ENCODE assay signal across 9 cellular contexts in genomic region chr2:9897331-9897737, GRCh38. TPM values are rescaled to one million over a fixed set of nuclear protein-coding genes. Genes with fewer than 3 reads are reported as not detected.
DNase-seq lines count a peak whose midpoint lies in the region; ATAC-seq and TF ChIP-seq lines count a peak whose summit lies in the region.
"Had no signal": no experiment of that assay in that cellular context is flagged by ENCODE, and none has a peak within 500 bp of the region (broad histone marks: within the 10 kb centered on the region; RNA-seq: fewer than 3 reads in every experiment).

No MANE protein-coding gene starts in this region.

- ATAC-seq in omental fat pad (ENCODE audit: low FRiP score), result peak; percentile 96
- ATAC-seq in aorta (ENCODE audit: low FRiP score), result peak; percentile 60
- no peak for ATAC-seq in HG03378 (IDR thresholded peaks at IDR 0.05; ENCODE audit: unreplicated experiment)

- H3K27ac Mint-ChIP-seq in endodermal cell (peak overlapping the region; percentile 28), immature natural killer cell (peak overlapping the region in 1 of 6 donors; percentile 32)

- no peaks in the 10 kb centered on the region for H3K27me3 Mint-ChIP-seq in endodermal cell (ENCODE audit: insufficient read depth)
- H3K27me3 Mint-ChIP-seq in immature natural killer cell (ENCODE audit: low read depth in 3 of 3), result no peaks in the 10 kb centered on the region
- H3K27me3 Mint-ChIP-seq: naive B cell had no signal

- H3K4me3 ChIP-seq in HFF-Myc (replicated peaks; ENCODE audit: low read depth, low read length) (no peak overlapping the region), endodermal cell (ENCODE audit: low read length) (no peak overlapping the region), aorta (ENCODE audit: low read length in 2 of 2) (no peak overlapping the region)

- H3K36me3 Mint-ChIP-seq in endodermal cell (ENCODE audit: low read depth) (peaks cover 12% of the 10 kb centered on the region), immature natural killer cell (peaks cover 3 to 11% (median 6%) of the 10 kb centered on the region in 3 donors)

- H3K36me3 ChIP-seq in endodermal cell (ENCODE audit: control insufficient read depth, insufficient read depth, low read length), result peaks cover 12% of the 10 kb centered on the region
- H3K36me3 ChIP-seq in aorta (ENCODE audit: control insufficient read depth in 1 of 2, insufficient read depth in 2 of 2, low read length in 1 of 2), result no peaks in the 10 kb centered on the region

- TF ChIP-seq CTCF in HFF-Myc (IDR thresholded peaks at IDR 0.05; ENCODE audit: low read depth, low read length, missing control alignments) (no peak), endodermal cell (conservative IDR thresholded peaks at IDR 0.05) (no peak), omental fat pad (IDR thresholded peaks at IDR 0.05) (no peak)

- H3K4me3 Mint-ChIP-seq in endodermal cell, result no peak overlapping the region
- no peak overlapping the region for H3K4me3 Mint-ChIP-seq in immature natural killer cell
- H3K4me3 Mint-ChIP-seq: naive B cell had no signal

- 51 to 76% methylated on average over 2 to 3 of the region's 3 CpGs for WGBS in endodermal cell (ENCODE audit: insufficient coverage in 1 of 2, insufficient read length in 1 of 2), 2 experiments
- WGBS in aorta, 2 donors, result 4 to 5% methylated on average over 3 of the region's 3 CpGs

- H3K27me3 ChIP-seq in endodermal cell (ENCODE audit: control insufficient read depth, insufficient read depth, low read length, poor library complexity, severe bottlenecking), result no peaks in the 10 kb centered on the region
- no peaks in the 10 kb centered on the region for H3K27me3 ChIP-seq in aorta (ENCODE audit: control insufficient read depth in 1 of 2, insufficient read depth in 2 of 2, low read length in 1 of 2)

- peaks cover 43% of the 10 kb centered on the region for H3K4me1 Mint-ChIP-seq in endodermal cell
- peaks cover 11 to 23% of the 10 kb centered on the region in 2 donors for H3K4me1 Mint-ChIP-seq in immature natural killer cell

- H3K9ac ChIP-seq in endodermal cell (ENCODE audit: extremely low read depth, low read length, poor library complexity, severe bottlenecking), result no peak overlapping the region

- H3K4me1 ChIP-seq in endodermal cell (ENCODE audit: control insufficient read depth, insufficient read depth, low read length) (peaks cover 14% of the 10 kb centered on the region), aorta (ENCODE audit: control insufficient read depth in 1 of 2, insufficient read depth in 2 of 2, low read length in 2 of 2) (peaks cover 0 to 3% of the 10 kb centered on the region in 2 donors)

- no peaks in the 10 kb centered on the region for H3K9me3 Mint-ChIP-seq in endodermal cell
- H3K9me3 Mint-ChIP-seq in immature natural killer cell, result no peaks in the 10 kb centered on the region
- H3K9me3 Mint-ChIP-seq: naive B cell had no signal

- intact Hi-C loops in aorta (cut with DNase I), result no loop called here

- no peaks in the 10 kb centered on the region for H3K9me3 ChIP-seq in endodermal cell (ENCODE audit: control insufficient read depth, low read length)
- H3K9me3 ChIP-seq in aorta (ENCODE audit: control insufficient read depth, low read length), result no peaks in the 10 kb centered on the region

- H3K27ac ChIP-seq in endodermal cell (ENCODE audit: low read depth, low read length) (peak overlapping the region; percentile 26), aorta (ENCODE audit: low read depth in 1 of 2, low read length in 2 of 2) (no peak overlapping the region)

- DNase-seq in EL (peak; percentile 96), HFF-Myc (ENCODE audit: extremely low read depth, low read depth) (peak; percentile 80), SIG-M5 (lab: John Stamatoyannopoulos, UW) (peak; percentile 61), endodermal cell (no peak), omental fat pad (ENCODE audit: low spot score) (peak; percentile 69), aorta (peak; percentile 82 to 84), immature natural killer cell (no peak)
- DNase-seq: naive B cell had no signal

RNA-seq across cellular contexts. Expression of gene TAF1B, which starts 54.1 kb away (rescaled TPM):
- 10 to 100 TPM; 36.2 to 41.9 TPM for total RNA-seq in endodermal cell
- polyA plus RNA-seq in endodermal cell (2013, experiment 1 of 2), result 33.5 TPM
- polyA plus RNA-seq in endodermal cell (2013, experiment 2 of 2), result 35.1 TPM
- 10 to 100 TPM; 16.1 to 21.1 (median 19.1) TPM for total RNA-seq in omental fat pad
- 10 to 100 TPM; 18.1 to 21.9 TPM for total RNA-seq in aorta
- polyA plus RNA-seq in aorta, result 1 to 10 TPM; 2.8 to 7.5 TPM
- 10 to 100 TPM in 2 of 3 donors, 1 to 10 TPM in 1; 8.7 to 21.8 (median 10.2) TPM for polyA plus RNA-seq in immature natural killer cell

RNA-seq across cellular contexts. Expression of gene GRHL1, which starts 54.2 kb away (rescaled TPM):
- total RNA-seq in endodermal cell, result 1 to 10 TPM; 2.7 to 2.9 TPM
- 2.5 TPM for polyA plus RNA-seq in endodermal cell (2013, experiment 1 of 2)
- polyA plus RNA-seq in endodermal cell (2013, experiment 2 of 2), result 2.2 TPM
- total RNA-seq in omental fat pad, result 10 to 100 TPM in 1 of 4 donors, 1 to 10 TPM in 2, under 1 TPM in 1; 0.95 to 15.1 (median 5.1) TPM
- 1 to 10 TPM; 1.6 to 2.5 TPM for total RNA-seq in aorta
- polyA plus RNA-seq in aorta, result under 1 TPM; 0.15 to 0.25 TPM
- 1 to 10 TPM in 1 of 3 donors, under 1 TPM in 2; 0.52 to 1.9 (median 0.73) TPM for polyA plus RNA-seq in immature natural killer cell

Comparison
In these comparisons a context has a peak if more than half of its experiments do, and no peak if none do; other contexts are left out.
1. DNase-seq: peak in EL (single experiment), HFF-Myc (single experiment), SIG-M5 (single experiment), omental fat pad (single experiment) and aorta (2 of 2); none in endodermal cell (single experiment) and immature natural killer cell (0 of 3).